25 cellular contexts compared by ENCODE assay signal in the genomic region with DNA sequence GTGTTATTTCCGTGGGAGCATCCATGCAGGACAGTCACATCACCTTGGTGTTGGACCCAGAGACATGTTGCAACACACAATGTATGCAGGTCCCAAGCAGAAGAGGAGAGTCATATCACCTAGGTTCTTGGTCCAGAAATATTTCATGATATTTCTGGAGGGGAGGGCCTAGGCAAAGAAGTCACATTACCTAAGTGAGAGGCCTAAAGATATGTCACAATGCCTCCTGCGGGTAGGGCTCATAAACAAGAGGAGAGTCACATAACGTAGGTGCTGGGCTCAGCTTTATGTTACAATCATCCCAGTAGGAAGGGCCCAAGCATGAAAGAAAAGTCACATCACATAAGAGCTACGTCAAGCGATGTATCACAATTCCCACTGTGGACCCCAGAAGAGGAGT.
"Had no signal": no experiment of that assay in that cellular context is flagged by ENCODE, and none has a peak within 500 bp of the region (broad histone marks: within the 10 kb centered on the region; RNA-seq: fewer than 3 reads in every experiment).

No MANE protein-coding gene starts in this region.

- H3K27ac ChIP-seq: hepatocyte, left ventricle myocardium inferior, neural progenitor cell, ovary, right atrium auricular region, spleen, suprapubic skin, thoracic aorta, tibial nerve, upper lobe of left lung, vagina had no signal

- H3K36me3 ChIP-seq: ovary had no signal

- H3K4me3 Mint-ChIP-seq: mesothelial cell of epicardium; naive B cell; natural killer cell; nephron progenitor cell; neural progenitor cell; stimulated activated effector memory CD8-positive, alpha-beta T cell treated with anti-CD3 and anti-CD28 coated beads, Interleukin-12 subunit alpha, Interleukin-12 subunit beta, amount 100 ng/mL, for 72 hours; stimulated activated naive CD8-positive, alpha-beta T cell treated with anti-CD3 and anti-CD28 coated beads, Interleukin-15, Interleukin-2, amounts not matched to agents 100 ng/mL and 50 ng/mL, for 24 hours had no signal

- ATAC-seq: natural killer cell; sciatic nerve; stimulated activated effector memory CD8-positive, alpha-beta T cell treated with anti-CD3 and anti-CD28 coated beads, Interleukin-12 subunit alpha, Interleukin-12 subunit beta, amount 100 ng/mL, for 72 hours had no signal

- H3K27ac Mint-ChIP-seq: mesothelial cell of epicardium; nephron progenitor cell; neural progenitor cell; progenitor cell of endocrine pancreas; stimulated activated effector memory CD8-positive, alpha-beta T cell treated with anti-CD3 and anti-CD28 coated beads, Interleukin-12 subunit alpha, Interleukin-12 subunit beta, amount 100 ng/mL, for 72 hours; stimulated activated naive CD8-positive, alpha-beta T cell treated with anti-CD3 and anti-CD28 coated beads, Interleukin-15, Interleukin-2, amounts not matched to agents 100 ng/mL and 50 ng/mL, for 24 hours had no signal

- H3K27me3 Mint-ChIP-seq: naive B cell; progenitor cell of endocrine pancreas; stimulated activated naive CD8-positive, alpha-beta T cell treated with anti-CD3 and anti-CD28 coated beads, Interleukin-15, Interleukin-2, amounts not matched to agents 100 ng/mL and 50 ng/mL, for 24 hours had no signal

- H3K9me3 Mint-ChIP-seq: mesothelial cell of epicardium; naive B cell; natural killer cell; nephron progenitor cell; neural progenitor cell; stimulated activated effector memory CD8-positive, alpha-beta T cell treated with anti-CD3 and anti-CD28 coated beads, Interleukin-12 subunit alpha, Interleukin-12 subunit beta, amount 100 ng/mL, for 72 hours; stimulated activated naive CD8-positive, alpha-beta T cell treated with anti-CD3 and anti-CD28 coated beads, Interleukin-15, Interleukin-2, amounts not matched to agents 100 ng/mL and 50 ng/mL, for 24 hours had no signal

- H3K4me1 ChIP-seq: left ventricle myocardium inferior, neural progenitor cell, right atrium auricular region, spleen, suprapubic skin, tibial nerve, upper lobe of left lung, vagina had no signal

- DNase-seq: islet precursor cell; left ventricle myocardium inferior; mesendoderm; naive B cell; natural killer cell; nephron progenitor cell; ovary; spleen; stimulated activated CD4-positive, alpha-beta T cell treated with anti-CD3 and anti-CD28 coated beads, Interleukin-4, amount 100 ng/mL, for 24 hours; stimulated activated naive CD4-positive, alpha-beta T cell; upper lobe of left lung had no signal

- H3K9me3 ChIP-seq: left ventricle myocardium inferior, ovary, right atrium auricular region, suprapubic skin, thoracic aorta, upper lobe of left lung, vagina had no signal

- H3K4me1 Mint-ChIP-seq: mesothelial cell of epicardium, nephron progenitor cell, neural progenitor cell had no signal

- H3K4me3 ChIP-seq: hepatocyte, left ventricle myocardium inferior, lung, neural progenitor cell, ovary, right atrium auricular region, skin epidermis, spleen, suprapubic skin, thoracic aorta, tibial nerve, upper lobe of left lung, vagina had no signal

- H3K27me3 ChIP-seq: hepatocyte, neural progenitor cell, ovary, right atrium auricular region, spleen, suprapubic skin, tibial nerve, upper lobe of left lung, vagina had no signal

- H3K36me3 Mint-ChIP-seq: natural killer cell had no signal
